ENCODE assay signal across 8 cellular contexts in genomic region chrX:80807606-80808159, GRCh38. TPM values are rescaled to one million over a fixed set of nuclear protein-coding genes. Genes with fewer than 3 reads are reported as not detected.
DNase-seq lines count a peak whose midpoint lies in the region; ATAC-seq and TF ChIP-seq lines count a peak whose summit lies in the region.

No MANE protein-coding gene starts in this region.

- no peaks in the 10 kb centered on the region for H3K9me3 ChIP-seq in thymus (ENCODE audit: control insufficient read depth)

- TF ChIP-seq POLR2A in GM18505 (IDR thresholded peaks at IDR 0.05; ENCODE audit: borderline replicate concordance, extremely low read depth, insufficient read depth, insufficient read length): no peak

- H3K36me3 ChIP-seq in kidney epithelial cell (ENCODE audit: control insufficient read depth, insufficient read depth, low read length) (no peaks in the 10 kb centered on the region), thymus (ENCODE audit: control insufficient read depth, insufficient read depth) (no peaks in the 10 kb centered on the region)

- no peaks in the 10 kb centered on the region for H3K9me3 Mint-ChIP-seq in activated naive CD8-positive, alpha-beta T cell treated with anti-CD3 and anti-CD28 coated beads, Interleukin-2, amount 50 U/mL, for 24 hours

- no peaks in the 10 kb centered on the region for H3K27me3 ChIP-seq in kidney epithelial cell (ENCODE audit: control insufficient read depth, insufficient read depth, low read length)
- no peaks in the 10 kb centered on the region for H3K27me3 ChIP-seq in thymus (ENCODE audit: control insufficient read depth, insufficient read depth)

- H3K4me3 ChIP-seq in AG09309 (ENCODE audit: control insufficient read depth, low read depth, low read length): peak overlapping the region; percentile 79
- H3K4me3 ChIP-seq in HFF-Myc (replicated peaks; ENCODE audit: low read depth, low read length): peak overlapping the region; percentile 72
- peak overlapping the region; percentile 73 for H3K4me3 ChIP-seq in kidney epithelial cell (ENCODE audit: low read depth, low read length)
- peak overlapping the region; percentile 58 for H3K4me3 ChIP-seq in thymus (ENCODE audit: low read length)

- H3K4me1 ChIP-seq in thymus (ENCODE audit: control insufficient read depth, insufficient read depth, low read length): no peaks in the 10 kb centered on the region

- H3K36me3 Mint-ChIP-seq in activated naive CD8-positive, alpha-beta T cell treated with anti-CD3 and anti-CD28 coated beads, Interleukin-2, amount 50 U/mL, for 24 hours (ENCODE audit: low read depth): peaks cover 6% of the 10 kb centered on the region

- H3K27me3 Mint-ChIP-seq in activated naive CD8-positive, alpha-beta T cell treated with anti-CD3 and anti-CD28 coated beads, Interleukin-2, amount 50 U/mL, for 24 hours: no peaks in the 10 kb centered on the region

- peaks cover 40% of the 10 kb centered on the region for H3K4me1 Mint-ChIP-seq in activated naive CD8-positive, alpha-beta T cell treated with anti-CD3 and anti-CD28 coated beads, Interleukin-2, amount 50 U/mL, for 24 hours

- TF ChIP-seq CTCF in AG09309 (IDR thresholded peaks at IDR 0.05; ENCODE audit: control insufficient read depth, insufficient read depth, low read depth, low read length, missing control alignments): no peak
- no peak for TF ChIP-seq CTCF in HFF-Myc (IDR thresholded peaks at IDR 0.05; ENCODE audit: low read depth, low read length, missing control alignments)
- no peak for TF ChIP-seq CTCF in kidney epithelial cell (IDR thresholded peaks at IDR 0.05; ENCODE audit: insufficient read depth, low read length, poor library complexity, severe bottlenecking)

- peak overlapping the region; percentile 88 for H3K4me3 Mint-ChIP-seq in activated naive CD8-positive, alpha-beta T cell treated with anti-CD3 and anti-CD28 coated beads, Interleukin-2, amount 50 U/mL, for 24 hours

- H3K27ac ChIP-seq in thymus (ENCODE audit: low read depth): no peak overlapping the region

- no peak for ATAC-seq in activated naive CD8-positive, alpha-beta T cell treated with anti-CD3 and anti-CD28 coated beads, Interleukin-2, amount 50 U/mL, for 24 hours
- ATAC-seq in GM18505 (IDR thresholded peaks at IDR 0.05; ENCODE audit: unreplicated experiment): no peak

- peak overlapping the region; percentile 91 for H3K27ac Mint-ChIP-seq in activated naive CD8-positive, alpha-beta T cell treated with anti-CD3 and anti-CD28 coated beads, Interleukin-2, amount 50 U/mL, for 24 hours

- 4% methylated on average over 15 of the region's 15 CpGs for WGBS in thymus

- no peak for DNase-seq in AG09309 (ENCODE audit: low read depth)
- peak; percentile 17 for DNase-seq in HFF-Myc (ENCODE audit: extremely low read depth, low read depth)
- DNase-seq in activated naive CD8-positive, alpha-beta T cell treated with anti-CD3 and anti-CD28 coated beads, Interleukin-2, amount 50 U/mL, for 24 hours: no peak
- no peak for DNase-seq in kidney epithelial cell (ENCODE audit: low read depth)
- DNase-seq in activated CD4-positive, CD25-positive, alpha-beta regulatory T cell treated with anti-CD3 and anti-CD28 coated beads, Interleukin-2, amount 50 U/mL, for 72 hours: no peak
- no peak for DNase-seq in GDM1 (lab: John Stamatoyannopoulos, UW)

RNA-seq across cellular contexts. Expression of gene BRWD3, which starts 2.0 kb away (rescaled TPM):
- 9.4 and 10.1 TPM in 2 replicates for total RNA-seq in kidney epithelial cell
- 4.3 TPM for polyA plus RNA-seq in thymus
